In genomic region chr2:5521462-5521861, GRCh38 we compare ENCODE assay signal across 20 cellular contexts.
DNase-seq lines count a peak whose midpoint lies in the region; ATAC-seq, FAIRE-seq and TF ChIP-seq lines count a peak whose summit lies in the region.
"Had no signal": no experiment of that assay in that cellular context is flagged by ENCODE, and none has a peak within 500 bp of the region (broad histone marks: within the 10 kb centered on the region; RNA-seq: fewer than 3 reads in every experiment).

No MANE protein-coding gene starts in this region.

- TF ChIP-seq POLR2A in H1 (IDR thresholded peaks at IDR 0.05; ENCODE audit: control extremely low read depth in 1 of 2, low read depth in 2 of 2, low read length in 2 of 2) = no peak

- no peaks in the 10 kb centered on the region for H3K9me3 Mint-ChIP-seq in activated CD4-positive, alpha-beta T cell treated with anti-CD3 and anti-CD28 coated beads, Interleukin-2, amount 10 ng/mL, durations not matched to agents 7 days and 5 days

- no peaks in the 10 kb centered on the region for H3K4me1 Mint-ChIP-seq in activated CD4-positive, alpha-beta T cell treated with anti-CD3 and anti-CD28 coated beads, Interleukin-2, amount 10 ng/mL, durations not matched to agents 7 days and 5 days

- H3K23ac ChIP-seq in H1 (ENCODE audit: insufficient read length) = no peak overlapping the region

- no peaks in the 10 kb centered on the region for H3K79me2 ChIP-seq in H1 (ENCODE audit: control insufficient read depth in 1 of 2, insufficient read depth in 2 of 2, low read length in 2 of 2)
- H3K79me2 ChIP-seq in hepatocyte = no peaks in the 10 kb centered on the region

- no peak overlapping the region for H3K56ac ChIP-seq in H1 (replicated peaks; ENCODE audit: insufficient read length, low read depth, low read length)

- DNase-seq in H1 (ENCODE audit: low read depth in 1 of 2, low spot score in 2 of 2) (no peak), hepatocyte (ENCODE audit: low spot score) (no peak), pons (ENCODE audit: low spot score) (peak; percentile 7), UCSD-AML1 (lab: John Stamatoyannopoulos, UW; ENCODE audit: unreplicated experiment) (no peak), kidney tubule cell (ENCODE audit: low spot score) (no peak)
- no peak for DNase-seq in activated CD4-positive, alpha-beta T cell treated with anti-CD3 and anti-CD28 coated beads, Interleukin-2, amount 10 ng/mL, durations not matched to agents 7 days and 5 days
- DNase-seq: DMS 273 treated with DMSO at 0.1 percent for 48 hours, GDM1, HFFc6, IMR-90, Karpas-422, NCI-H1092, NCI-H2081 treated with DMSO at 0.1 percent for 48 hours, NCI-H524 treated with DMSO at 0.1 percent for 48 hours had no signal

- H3K4me3 ChIP-seq in BLaER1 = no peak overlapping the region
- H3K4me3 ChIP-seq in H1 (ENCODE audit: extremely low read depth in 1 of 4, insufficient read depth in 2 of 4, low read depth in 3 of 4, low read length in 4 of 4) = no peak overlapping the region
- H3K4me3 ChIP-seq in hepatocyte = no peak overlapping the region
- H3K4me3 ChIP-seq: GM12878, MG63 had no signal

- no peaks in the 10 kb centered on the region for H3K27me3 ChIP-seq in BLaER1
- no peaks in the 10 kb centered on the region for H3K27me3 ChIP-seq in H1 (replicated peaks in 1 of 4; ENCODE audit: control insufficient read depth in 3 of 4, extremely low read depth in 1 of 4, insufficient read depth in 3 of 4, low read length in 3 of 4)
- H3K27me3 ChIP-seq in hepatocyte = no peaks in the 10 kb centered on the region
- H3K27me3 ChIP-seq: MG63 had no signal

- no peak overlapping the region for H3K4me3 Mint-ChIP-seq in activated CD4-positive, alpha-beta T cell treated with anti-CD3 and anti-CD28 coated beads, Interleukin-2, amount 10 ng/mL, durations not matched to agents 7 days and 5 days
- H3K4me3 Mint-ChIP-seq: HFFc6 had no signal

- H3K36me3 Mint-ChIP-seq in activated CD4-positive, alpha-beta T cell treated with anti-CD3 and anti-CD28 coated beads, Interleukin-2, amount 10 ng/mL, durations not matched to agents 7 days and 5 days (ENCODE audit: low read depth) = no peaks in the 10 kb centered on the region

- no peak for TF ChIP-seq EP300 in H1 (IDR thresholded peaks at IDR 0.05; ENCODE audit: borderline replicate concordance in 1 of 2, low read depth in 2 of 2, low read length in 2 of 2)

- H3K4ac ChIP-seq in H1 (replicated peaks; ENCODE audit: insufficient read length, low read depth, low read length) = no peak overlapping the region

- H2BK5ac ChIP-seq in H1 (ENCODE audit: low read depth, low read length) = no peak overlapping the region

- H3K9ac ChIP-seq in BLaER1 = no peak overlapping the region
- H3K9ac ChIP-seq in H1 (replicated peaks in 1 of 4; ENCODE audit: extremely low read depth in 1 of 4, low read depth in 3 of 4, low read length in 3 of 4) = no peak overlapping the region

- H3K27ac ChIP-seq in BLaER1 = no peak overlapping the region
- no peak overlapping the region for H3K27ac ChIP-seq in H1 (ENCODE audit: low read depth, low read length)
- peak overlapping the region; percentile 61 for H3K27ac ChIP-seq in hepatocyte
- H3K27ac ChIP-seq: C4-2B had no signal

- no peak overlapping the region for H2BK120ac ChIP-seq in H1 (replicated peaks; ENCODE audit: low read depth, low read length)

- H3K4me2 ChIP-seq in BLaER1 (peak overlapping the region; percentile 58; the same call in 1 of the 2 replicates), H1 (ENCODE audit: insufficient read depth in 1 of 2, low read depth in 2 of 2, low read length in 2 of 2) (no peak overlapping the region), hepatocyte (no peak overlapping the region)

- H3K9me2 ChIP-seq in hepatocyte (replicated peaks; ENCODE audit: insufficient read depth) = no peaks in the 10 kb centered on the region

- H3K9me3 ChIP-seq in BLaER1 (no peaks in the 10 kb centered on the region), H1 (ENCODE audit: insufficient read depth in 2 of 2, low read depth in 1 of 2, low read length in 1 of 2) (no peaks in the 10 kb centered on the region), hepatocyte (ENCODE audit: low read depth) (no peaks in the 10 kb centered on the region)
- H3K9me3 ChIP-seq: MG63 had no signal

- H3K23me2 ChIP-seq in H1 (ENCODE audit: low read depth, low read length) = no peaks in the 10 kb centered on the region

- 97% methylated on average over 7 of the region's 7 CpGs; no CpG with 5 or more reads in 1 of the 2 experiments for WGBS in H1 (ENCODE audit: extremely low coverage in 1 of 2, insufficient coverage in 1 of 2, insufficient read length in 1 of 2, insufficient replicate concordance in 2 of 2, low coverage in 1 of 2, low lambda C conversion rate in 2 of 2, missing lambda C conversion rate in 1 of 2), 2 experiments
- 67% methylated on average over 7 of the region's 7 CpGs for WGBS in hepatocyte (ENCODE audit: low lambda C conversion rate, missing lambda C conversion rate)

- H3K4me1 ChIP-seq in BLaER1 (peaks cover 21% of the 10 kb centered on the region), H1 (replicated peaks in 1 of 4; ENCODE audit: control insufficient read depth in 3 of 4, insufficient read depth in 4 of 4, low read length in 3 of 4) (peaks cover 0 to 4% (median 1%) of the 10 kb centered on the region in 4 experiments; a peak in 2 of 7 replicates), hepatocyte (ENCODE audit: insufficient read depth) (peaks cover 17% of the 10 kb centered on the region)

- H4K20me1 ChIP-seq in BLaER1 (no peaks in the 10 kb centered on the region), H1 (replicated peaks in 1 of 2; ENCODE audit: control insufficient read depth in 1 of 2, insufficient read depth in 2 of 2, low read length in 2 of 2) (no peaks in the 10 kb centered on the region), hepatocyte (ENCODE audit: insufficient read depth, poor library complexity, severe bottlenecking) (no peaks in the 10 kb centered on the region)

- TF ChIP-seq RAD21 in H1 (IDR thresholded peaks at IDR 0.05 in 1 of 2, conservative IDR thresholded peaks at IDR 0.05 in 1 of 2; ENCODE audit: low read depth in 2 of 2, low read length in 2 of 2) = no peak

- POLR2A ChIA-PET in H1 (lab: Charles Lee; ENCODE audit: partially characterized antibody) = no interaction called here
- POLR2A ChIA-PET in activated CD4-positive, alpha-beta T cell treated with anti-CD3 and anti-CD28 coated beads, Interleukin-2, amount 10 ng/mL, durations not matched to agents 7 days and 5 days (lab: Charles Lee) = no interaction called here

- ATAC-seq in GM21717 (IDR thresholded peaks at IDR 0.05; ENCODE audit: unreplicated experiment) = no peak
- ATAC-seq: GM12878 had no signal

- H3K36me3 ChIP-seq in BLaER1 (no peaks in the 10 kb centered on the region), H1 (ENCODE audit: control insufficient read depth in 2 of 4, insufficient read depth in 4 of 4, low read length in 3 of 4) (no peaks in the 10 kb centered on the region), hepatocyte (replicated peaks; ENCODE audit: insufficient read depth, low read depth) (no peaks in the 10 kb centered on the region)
- H3K36me3 ChIP-seq: MG63 had no signal

- H2BK20ac ChIP-seq in H1 (ENCODE audit: low read length) = no peak overlapping the region

- 0 out of 2 replicates have a peak overlapping the region, but pooled peaks have one; percentile 24 for H2AFZ ChIP-seq in H1 (ENCODE audit: low read length)
- no peak overlapping the region for H2AFZ ChIP-seq in hepatocyte

- H4K8ac ChIP-seq in H1 (ENCODE audit: extremely low read depth, insufficient read depth, low read length) = no peak overlapping the region

- no peak overlapping the region for H4K5ac ChIP-seq in H1 (ENCODE audit: insufficient read length, low read depth, low read length)

- H3K79me1 ChIP-seq in H1 (ENCODE audit: low read depth, low read length) = no peaks in the 10 kb centered on the region

- no peak overlapping the region for H3K18ac ChIP-seq in H1 (ENCODE audit: extremely low read depth, low read length)

- H3K27me3 Mint-ChIP-seq in activated CD4-positive, alpha-beta T cell treated with anti-CD3 and anti-CD28 coated beads, Interleukin-2, amount 10 ng/mL, durations not matched to agents 7 days and 5 days = no peaks in the 10 kb centered on the region

- FAIRE-seq in H1 (lab: Jason Lieb, UNC) = no peak
- FAIRE-seq: GM12878, H54 had no signal

- no peak overlapping the region for H3K14ac ChIP-seq in H1 (ENCODE audit: insufficient read length)

- no peak overlapping the region for H2BK15ac ChIP-seq in H1 (ENCODE audit: low read length)

- H2AK5ac ChIP-seq in H1 (ENCODE audit: low read depth, low read length) = no peak overlapping the region

- no peak overlapping the region for H3K27ac Mint-ChIP-seq in activated CD4-positive, alpha-beta T cell treated with anti-CD3 and anti-CD28 coated beads, Interleukin-2, amount 10 ng/mL, durations not matched to agents 7 days and 5 days
- H3K27ac Mint-ChIP-seq: HFFc6 had no signal

- CTCF ChIA-PET in H1 (lab: Charles Lee; ENCODE audit: partially characterized antibody) = no interaction called here
- CTCF ChIA-PET in activated CD4-positive, alpha-beta T cell treated with anti-CD3 and anti-CD28 coated beads, Interleukin-2, amount 10 ng/mL, durations not matched to agents 7 days and 5 days (lab: Charles Lee) = no interaction called here

- no peak overlapping the region for H4K91ac ChIP-seq in H1 (replicated peaks; ENCODE audit: insufficient read length, low read length)

- no peak overlapping the region for H2BK12ac ChIP-seq in H1 (ENCODE audit: low read depth, low read length)

- TF ChIP-seq CTCF in H1 (IDR thresholded peaks at IDR 0.05; ENCODE audit: control extremely low read depth in 1 of 3, insufficient read depth in 1 of 3, low read depth in 1 of 3, low read length in 3 of 3) = no peak
- TF ChIP-seq CTCF in hepatocyte (IDR thresholded peaks at IDR 0.05; ENCODE audit: poor library complexity) = no peak

TF ChIP-seq in H1, 55 proteins besides CTCF, POLR2A, EP300 and RAD21 (continues in another document):
- TF ChIP-seq SRF (IDR thresholded peaks at IDR 0.05; ENCODE audit: low read depth, low read length) = no peak
- no peak for TF ChIP-seq RBBP5 (IDR thresholded peaks at IDR 0.05; ENCODE audit: borderline replicate concordance, low read depth, low read length)
- no peak for TF ChIP-seq KDM5A (IDR thresholded peaks at IDR 0.05; ENCODE audit: low read length)
- TF ChIP-seq POLR2AphosphoS5 (IDR thresholded peaks at IDR 0.05; ENCODE audit: low read depth, low read length) = no peak
- TF ChIP-seq KDM1A (IDR thresholded peaks at IDR 0.05; ENCODE audit: borderline replicate concordance, low read length) = no peak
- TF ChIP-seq FOSL1 (IDR thresholded peaks at IDR 0.05; ENCODE audit: insufficient read depth, low read depth, low read length) = no peak
